20 cellular contexts compared by ENCODE assay signal in genomic region chr11:130066338-130066737, GRCh38. TPM values are rescaled to one million over a fixed set of nuclear protein-coding genes. Genes with fewer than 3 reads are reported as not detected.
DNase-seq lines count a peak whose midpoint lies in the region; ATAC-seq, FAIRE-seq and TF ChIP-seq lines count a peak whose summit lies in the region.
"Had no signal": no experiment of that assay in that cellular context is flagged by ENCODE, and none has a peak within 500 bp of the region (broad histone marks: within the 10 kb centered on the region; RNA-seq: fewer than 3 reads in every experiment).

No MANE protein-coding gene starts in this region.

- H3K9me2 ChIP-seq in DOHH2 (replicated peaks; ENCODE audit: control insufficient read depth, low read length) (no peaks in the 10 kb centered on the region), OCI-LY7 (ENCODE audit: insufficient read depth, low read length) (no peaks in the 10 kb centered on the region)

- in situ Hi-C loops in transverse colon (cut with MboI; ENCODE audit: low pct_ligation_motif_present in 1 of 4, low pct_unique_long_range_greater_than_20kb in 1 of 4, low sequenced_read_pairs in 3 of 4): loop anchor here in 3 of 4 donors (10.0 kb wide), 1 partner anchor 62 kb away; the partner anchor contains the start of gene PRDM10 (in 3 of the 3)

- no peak for ATAC-seq in GM18870 (IDR thresholded peaks at IDR 0.05; ENCODE audit: unreplicated experiment)
- ATAC-seq in GM18517 (IDR thresholded peaks at IDR 0.05; ENCODE audit: unreplicated experiment): no peak

- DNase-seq in OCI-LY7 (ENCODE audit: low spot score): no peak
- no peak for DNase-seq in keratinocyte (ENCODE audit: low read depth, low spot score)
- DNase-seq in transverse colon: peak; percentile 32
- DNase-seq in OCI-M1 (lab: John Stamatoyannopoulos, UW): no peak
- DNase-seq: COR-L47; GDM1; IMR-90; Karpas-422; NCI-H1417 treated with DMSO at 0.1 percent for 48 hours; NCI-H1930; NCI-H446 treated with DMSO at 0.1 percent for 48 hours; NCI-H69; NK-92 treated with Interleukin-12 subunit alpha and Interleukin-12 subunit beta, amount 100 ng/mL, for 24 hours; Right ventricle myocardium superior had no signal

- H3K27ac ChIP-seq in DOHH2 (ENCODE audit: low read depth, low read length): no peak overlapping the region
- H3K27ac ChIP-seq in OCI-LY7 (ENCODE audit: low read depth, low read length, poor library complexity, severe bottlenecking): no peak overlapping the region
- no peak overlapping the region for H3K27ac ChIP-seq in keratinocyte (ENCODE audit: control insufficient read depth, insufficient read depth, low read length)
- peak overlapping the region in 3 of 4 donors; percentile 24 to 96 (median 56) for H3K27ac ChIP-seq in transverse colon
- H3K27ac ChIP-seq: HL-60 had no signal

- POLR2A ChIA-PET in OCI-LY7 (lab: Charles Lee): interaction anchor here (0.6 to 1.8 kb wide), 11 partner anchors 9 to 148 kb away, joined by 3 to 7 read pairs (median 4); no protein-coding TSS in a partner anchor

- H3K79me2 ChIP-seq in DOHH2 (ENCODE audit: control insufficient read depth, low read length): peaks cover 17% of the 10 kb centered on the region
- peaks cover 11% of the 10 kb centered on the region for H3K79me2 ChIP-seq in OCI-LY7 (ENCODE audit: insufficient read depth, low read depth, low read length)
- peaks cover 15% of the 10 kb centered on the region for H3K79me2 ChIP-seq in keratinocyte (ENCODE audit: control insufficient read depth, insufficient read depth, low read length)

- WGBS in transverse colon (ENCODE audit: low coverage in 1 of 2), 2 donors: 49 to 67% methylated on average over 1 to 5 of the region's 5 CpGs

- intact Hi-C loops in OCI-LY7 (cut with micrococcal nuclease; ENCODE audit: unreplicated experiment) (no loop called here), transverse colon (cut with DNase I; ENCODE audit: low total_unique reads) (no loop called here)

- H3K27me3 ChIP-seq in DOHH2 (ENCODE audit: control insufficient read depth, low read length): peaks cover 17% of the 10 kb centered on the region
- H3K27me3 ChIP-seq in keratinocyte (ENCODE audit: control insufficient read depth, extremely low read depth, insufficient read depth, low read length): no peaks in the 10 kb centered on the region
- no peaks in the 10 kb centered on the region for H3K27me3 ChIP-seq in transverse colon

- no peaks in the 10 kb centered on the region for H4K20me1 ChIP-seq in DOHH2 (ENCODE audit: control insufficient read depth, insufficient read depth, low read depth, low read length)
- peaks cover 4% of the 10 kb centered on the region; the same call in 1 of the 2 replicates for H4K20me1 ChIP-seq in OCI-LY7 (ENCODE audit: insufficient read depth, low read length)
- peaks cover 3% of the 10 kb centered on the region for H4K20me1 ChIP-seq in keratinocyte (ENCODE audit: control insufficient read depth, extremely low read depth, insufficient read depth, low read length)

- no peak for TF ChIP-seq CTCF in DOHH2 (IDR thresholded peaks at IDR 0.05; ENCODE audit: low read depth, low read length, poor library complexity, severe bottlenecking)
- TF ChIP-seq CTCF in OCI-LY7 (conservative IDR thresholded peaks at IDR 0.05; ENCODE audit: low read length): no peak
- TF ChIP-seq CTCF in keratinocyte (optimal IDR thresholded peaks at IDR 0.05 in 1 of 3, IDR thresholded peaks at IDR 0.05 in 1 of 3, conservative IDR thresholded peaks at IDR 0.05 in 1 of 3; ENCODE audit: extremely low read depth in 1 of 3, insufficient read depth in 2 of 3, low read length in 3 of 3): no peak
- TF ChIP-seq CTCF in transverse colon (IDR thresholded peaks at IDR 0.05): no peak

- BruUV-seq in OCI-LY7 (replicated peaks; lab: Mats Ljungman, UMichigan): no TSS peak

- FAIRE-seq in keratinocyte (lab: Jason Lieb, UNC): no peak
- FAIRE-seq: GM12891, H1 had no signal

- H3K4me1 ChIP-seq in DOHH2 (ENCODE audit: control insufficient read depth, low read length) (peaks cover 43% of the 10 kb centered on the region), OCI-LY7 (ENCODE audit: insufficient read depth, low read length, poor library complexity, severe bottlenecking) (peaks cover 38% of the 10 kb centered on the region), keratinocyte (ENCODE audit: control insufficient read depth, extremely low read depth, insufficient read depth, low read length) (peaks cover 28% of the 10 kb centered on the region), transverse colon (peaks cover 6 to 35% (median 21%) of the 10 kb centered on the region in 4 donors)

- H3K4me2 ChIP-seq in DOHH2 (ENCODE audit: low read length) (peak overlapping the region; percentile 37), OCI-LY7 (ENCODE audit: low read length) (peak overlapping the region; percentile 25), keratinocyte (ENCODE audit: control insufficient read depth, extremely low read depth, insufficient read depth, low read depth, low read length) (no peak overlapping the region)

- CTCF ChIA-PET in OCI-LY7 (lab: Charles Lee; ENCODE audit: unreplicated experiment): no interaction called here

- H3K4me3 ChIP-seq in DOHH2 (ENCODE audit: low read length) (peak overlapping the region; percentile 23), OCI-LY7 (ENCODE audit: low read depth, low read length, poor library complexity, severe bottlenecking) (no peak overlapping the region), keratinocyte (ENCODE audit: control insufficient read depth in 2 of 3, extremely low read depth in 1 of 3, insufficient read depth in 2 of 3, low read depth in 1 of 3, low read length in 3 of 3) (no peak overlapping the region), transverse colon (no peak overlapping the region)

- TF ChIP-seq POLR2A in transverse colon (IDR thresholded peaks at IDR 0.05): no peak

- H3K9me1 ChIP-seq in keratinocyte (ENCODE audit: control insufficient read depth, extremely low read depth, insufficient read depth, low read length): no peaks in the 10 kb centered on the region

- dilution Hi-C loops in keratinocyte (cut with MboI; ENCODE audit: extremely low pct_ligation_motif_present, low sequenced_read_pairs): no loop called here

- peaks cover 4% of the 10 kb centered on the region; the same call in 1 of the 2 replicates for H3F3A ChIP-seq in DOHH2 (ENCODE audit: control insufficient read depth, insufficient read depth)

- H2AFZ ChIP-seq in OCI-LY7 (ENCODE audit: low read length) (peak overlapping the region; percentile 1; the same call in 1 of the 2 replicates), keratinocyte (ENCODE audit: control insufficient read depth, low read length) (peak overlapping the region; percentile 1)

- no peak for TF ChIP-seq EP300 in transverse colon (IDR thresholded peaks at IDR 0.05; ENCODE audit: low read depth)

- H3K36me3 ChIP-seq in DOHH2 (ENCODE audit: control insufficient read depth, low read length) (no peaks in the 10 kb centered on the region; the same call in 1 of the 2 replicates), OCI-LY7 (ENCODE audit: insufficient read depth, low read length) (no peaks in the 10 kb centered on the region), keratinocyte (ENCODE audit: control insufficient read depth in 2 of 2, extremely low read depth in 1 of 2, insufficient read depth in 2 of 2, low read length in 2 of 2) (no peaks in the 10 kb centered on the region), transverse colon (no peaks in the 10 kb centered on the region)

- no peaks in the 10 kb centered on the region for H3K9me3 ChIP-seq in DOHH2 (ENCODE audit: control insufficient read depth, insufficient read depth, low read length)
- no peaks in the 10 kb centered on the region for H3K9me3 ChIP-seq in OCI-LY7 (ENCODE audit: low read length)
- no peaks in the 10 kb centered on the region for H3K9me3 ChIP-seq in keratinocyte (ENCODE audit: control insufficient read depth, low read depth, low read length)
- no peaks in the 10 kb centered on the region for H3K9me3 ChIP-seq in transverse colon

- H3K9ac ChIP-seq in keratinocyte (ENCODE audit: control insufficient read depth, extremely low read depth, insufficient read depth, low read length): no peak overlapping the region

RNA-seq across cellular contexts. Expression of gene APLP2, which starts 3.4 kb away (rescaled TPM):
- 144 and 147 TPM in 2 replicates for total RNA-seq in OCI-LY7 (2014; rRNA removed; shearing (Covaris generic))
- total RNA-seq in OCI-LY7 (2022) (279 and 284 TPM in 2 replicates), transverse colon (100 to 1,000 TPM; 191 to 618 (median 396) TPM)
- polyA plus RNA-seq in keratinocyte: 376 to 561 TPM (median 531 TPM) in 3 replicates
- 312 TPM for polyA plus RNA-seq in keratinocyte (2011; ENCODE audit: low read depth)
- 134 and 145 TPM in 2 replicates for polyA plus RNA-seq in keratinocyte (2011; cell fraction: cytosol; rRNA removed)
- 936 and 995 TPM in 2 replicates for polyA plus RNA-seq in keratinocyte (2011; cell fraction: nucleus; rRNA removed)
- polyA plus RNA-seq in keratinocyte (2012; ENCODE audit: low replicate concordance): 212 and 429 TPM in 2 replicates
- polyA minus RNA-seq in keratinocyte: 198 to 355 TPM (median 278 TPM) in 3 replicates
- 118 TPM for polyA minus RNA-seq in keratinocyte (2011; cell fraction: cytosol; rRNA and poly(A)+ RNA removed)
- polyA minus RNA-seq in keratinocyte (2011; cell fraction: nucleus; rRNA and poly(A)+ RNA removed): 388 and 667 TPM in 2 replicates

Comparison
In these comparisons a context has a peak if more than half of its experiments do, and no peak if none do; other contexts are left out.
1. H3K27ac ChIP-seq: peak in transverse colon (3 of 4); none in DOHH2 (single experiment), OCI-LY7 (single experiment) and keratinocyte (single experiment).